Comparison of ENCODE assay signal across 8 cellular contexts in the genomic region with DNA sequence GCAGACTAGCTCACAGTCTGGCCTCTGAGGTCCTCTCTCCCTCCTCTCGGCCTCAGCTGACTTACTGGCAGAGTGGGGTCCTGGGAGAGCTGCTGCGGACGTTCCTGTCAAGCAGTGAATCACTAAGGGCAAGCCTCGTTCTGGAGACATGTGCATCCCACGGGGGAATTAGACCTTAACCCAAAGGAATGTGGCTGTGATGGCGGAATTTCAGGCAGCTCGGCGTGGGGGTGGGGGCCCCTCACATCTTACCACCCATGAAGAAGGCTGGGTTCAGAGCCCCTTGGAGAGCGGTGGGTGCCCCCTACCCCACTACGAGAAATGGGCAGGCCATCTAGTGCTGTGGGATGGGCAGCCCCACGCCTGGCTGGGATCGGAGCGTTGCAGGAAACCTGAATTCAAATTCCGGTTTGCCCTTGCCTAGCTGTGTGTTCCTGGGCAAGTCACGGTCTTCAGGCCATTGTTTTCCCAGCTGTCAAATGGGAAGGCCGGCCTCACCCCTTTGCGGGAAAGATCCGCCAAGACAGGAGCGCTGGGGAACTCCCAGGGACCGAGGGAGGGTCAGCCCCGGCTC. TPM values are rescaled to one million over a fixed set of nuclear protein-coding genes. Genes with fewer than 3 reads are reported as not detected.
DNase-seq lines count a peak whose midpoint lies in the region; ATAC-seq, FAIRE-seq and TF ChIP-seq lines count a peak whose summit lies in the region.

No MANE protein-coding gene starts in this region.

- CTCF ChIA-PET in HCT116 (lab: Charles Lee) = no interaction called here

- no peak overlapping the region for H2AFZ ChIP-seq in HCT116 (ENCODE audit: low read depth, low read length, poor library complexity, severe bottlenecking)

- FAIRE-seq in small intestine (lab: Jason Lieb, UNC) = no peak

- H3K4me3 Mint-ChIP-seq in activated naive CD8-positive, alpha-beta T cell treated with anti-CD3 and anti-CD28 coated beads, Interleukin-2, amount 10 ng/mL, durations not matched to agents 7 days and 5 days = peak overlapping the region; percentile 50

- ATAC-seq in HCT116 (peak; percentile 57), GM18519 (IDR thresholded peaks at IDR 0.05; ENCODE audit: low FRiP score, unreplicated experiment) (no peak), GM21515 (IDR thresholded peaks at IDR 0.05; ENCODE audit: unreplicated experiment) (no peak), GM18870 (IDR thresholded peaks at IDR 0.05; ENCODE audit: unreplicated experiment) (no peak)
- no peak for ATAC-seq in activated naive CD8-positive, alpha-beta T cell treated with anti-CD3 and anti-CD28 coated beads, Interleukin-2, amount 10 ng/mL, durations not matched to agents 7 days and 5 days (ENCODE audit: low read depth)

- H3K27me3 Mint-ChIP-seq in activated naive CD8-positive, alpha-beta T cell treated with anti-CD3 and anti-CD28 coated beads, Interleukin-2, amount 10 ng/mL, durations not matched to agents 7 days and 5 days = peaks cover 23% of the 10 kb centered on the region

- no peaks in the 10 kb centered on the region for H3K79me2 ChIP-seq in HCT116 (ENCODE audit: insufficient read depth, low read length)

- no peaks in the 10 kb centered on the region for H3K9me3 Mint-ChIP-seq in activated naive CD8-positive, alpha-beta T cell treated with anti-CD3 and anti-CD28 coated beads, Interleukin-2, amount 10 ng/mL, durations not matched to agents 7 days and 5 days

- 18 to 27% (median 18%) methylated on average over 21 of the region's 21 CpGs for WGBS in small intestine, 3 donors

- H3K9me3 ChIP-seq in HCT116 (ENCODE audit: control insufficient read depth in 1 of 2, insufficient read depth in 1 of 2, low read depth in 1 of 2, low read length in 2 of 2) (no peaks in the 10 kb centered on the region), iPS-15b (ENCODE audit: control insufficient read depth, insufficient read depth, low read length) (no peaks in the 10 kb centered on the region), small intestine (ENCODE audit: control insufficient read depth, low read depth) (no peaks in the 10 kb centered on the region)

- no peaks in the 10 kb centered on the region for H3K9me2 ChIP-seq in HCT116 (ENCODE audit: insufficient read depth)

- no peak overlapping the region for H3K27ac Mint-ChIP-seq in activated naive CD8-positive, alpha-beta T cell treated with anti-CD3 and anti-CD28 coated beads, Interleukin-2, amount 10 ng/mL, durations not matched to agents 7 days and 5 days

- H3K27me3 ChIP-seq in HCT116 (ENCODE audit: insufficient read depth, low read length) = peaks cover 6% of the 10 kb centered on the region; the same call in 1 of the 2 replicates
- H3K27me3 ChIP-seq in iPS-15b (ENCODE audit: control insufficient read depth, insufficient read depth, low read length) = peaks cover 32% of the 10 kb centered on the region
- no peaks in the 10 kb centered on the region for H3K27me3 ChIP-seq in small intestine (ENCODE audit: control insufficient read depth in 2 of 2, insufficient read depth in 2 of 2, low read length in 2 of 2)

- H3K9ac ChIP-seq in HCT116 (ENCODE audit: low read length) (no peak overlapping the region), iPS-15b (ENCODE audit: low read depth, low read length) (no peak overlapping the region)

- TF ChIP-seq RAD21 in HCT116 (IDR thresholded peaks at IDR 0.05; ENCODE audit: low read depth) = no peak

- H3K27ac ChIP-seq in HCT116 (ENCODE audit: low read depth, low read length) = no peak overlapping the region
- peak overlapping the region in 1 of 2 donors; percentile 77 for H3K27ac ChIP-seq in small intestine (ENCODE audit: low read depth in 1 of 2, low read length in 1 of 2)

- H3K4me1 Mint-ChIP-seq in activated naive CD8-positive, alpha-beta T cell treated with anti-CD3 and anti-CD28 coated beads, Interleukin-2, amount 10 ng/mL, durations not matched to agents 7 days and 5 days = peaks cover 30% of the 10 kb centered on the region

- no peaks in the 10 kb centered on the region for H4K20me1 ChIP-seq in HCT116 (ENCODE audit: insufficient read depth)

- H3K4me3 ChIP-seq in HCT116 (replicated peaks in 1 of 2; ENCODE audit: low read depth in 1 of 2, low read length in 2 of 2) (peak overlapping the region; percentile 30 to 53), iPS-15b (ENCODE audit: low read depth, low read length) (peak overlapping the region; percentile 46), small intestine (ENCODE audit: low read depth in 1 of 2, low read length in 2 of 2) (peak overlapping the region; percentile 38 to 64)

- no peak for TF ChIP-seq CTCF in HCT116 (IDR thresholded peaks at IDR 0.05 in 2 of 3, conservative IDR thresholded peaks at IDR 0.05 in 1 of 3; ENCODE audit: borderline replicate concordance in 1 of 3, insufficient read depth in 1 of 3, low read depth in 2 of 3, low read length in 2 of 3)

- POLR2A ChIA-PET in HCT116 (lab: Charles Lee) = no interaction called here
- POLR2A ChIA-PET in activated naive CD8-positive, alpha-beta T cell treated with anti-CD3 and anti-CD28 coated beads, Interleukin-2, amount 10 ng/mL, durations not matched to agents 7 days and 5 days (lab: Charles Lee) = no interaction called here

- RAD21 ChIA-PET in HCT116 (lab: Charles Lee; ENCODE audit: low non-redundant PET in 1 of 2, low total read pairs in 2 of 2, uncharacterized antibody in 2 of 2, unreplicated experiment in 2 of 2) = no interaction called here

- no peak for TF ChIP-seq POLR2A in HCT116 (IDR thresholded peaks at IDR 0.05; ENCODE audit: borderline replicate concordance, extremely low read depth, insufficient read depth, insufficient read length)

- H3K36me3 ChIP-seq in HCT116 (ENCODE audit: control insufficient read depth in 1 of 2, insufficient read depth in 2 of 2, low read length in 2 of 2) (no peaks in the 10 kb centered on the region), iPS-15b (ENCODE audit: control insufficient read depth, insufficient read depth, low read length) (no peaks in the 10 kb centered on the region), small intestine (ENCODE audit: control insufficient read depth in 2 of 2, insufficient read depth in 2 of 2, low read length in 2 of 2) (no peaks in the 10 kb centered on the region)

- no TSS peak for BruUV-seq in HCT116 (replicated peaks; lab: Mats Ljungman, UMichigan)

- H3K4me2 ChIP-seq in HCT116 (ENCODE audit: low read length) = peak overlapping the region; percentile 81

- H3K4me1 ChIP-seq in HCT116 (ENCODE audit: control insufficient read depth in 1 of 2, insufficient read depth in 2 of 2, low read length in 2 of 2) (peaks cover 0 to 11% of the 10 kb centered on the region in 2 experiments; a peak in 2 of 4 replicates), iPS-15b (ENCODE audit: control insufficient read depth, insufficient read depth, low read length) (no peaks in the 10 kb centered on the region), small intestine (ENCODE audit: control insufficient read depth in 2 of 2, insufficient read depth in 1 of 2, low read depth in 1 of 2, low read length in 1 of 2) (peaks cover 0 to 5% of the 10 kb centered on the region in 2 donors)

- no peaks in the 10 kb centered on the region for H3K36me3 Mint-ChIP-seq in activated naive CD8-positive, alpha-beta T cell treated with anti-CD3 and anti-CD28 coated beads, Interleukin-2, amount 10 ng/mL, durations not matched to agents 7 days and 5 days

- intact Hi-C loops in HCT116 (cut with micrococcal nuclease) = no loop called here

- DNase-seq in HCT116 (ENCODE audit: low read depth, low spot score) (no peak), small intestine (no peak), NCI-H187 treated with DMSO at 0.1 percent for 48 hours (lab: John Stamatoyannopoulos, UW) (no peak)
- DNase-seq in activated naive CD8-positive, alpha-beta T cell treated with anti-CD3 and anti-CD28 coated beads, Interleukin-2, amount 10 ng/mL, durations not matched to agents 7 days and 5 days = no peak

TF ChIP-seq in HCT116, 20 proteins besides CTCF, POLR2A, EP300 and RAD21 (continues in another document):
- TF ChIP-seq, protein P1, sequence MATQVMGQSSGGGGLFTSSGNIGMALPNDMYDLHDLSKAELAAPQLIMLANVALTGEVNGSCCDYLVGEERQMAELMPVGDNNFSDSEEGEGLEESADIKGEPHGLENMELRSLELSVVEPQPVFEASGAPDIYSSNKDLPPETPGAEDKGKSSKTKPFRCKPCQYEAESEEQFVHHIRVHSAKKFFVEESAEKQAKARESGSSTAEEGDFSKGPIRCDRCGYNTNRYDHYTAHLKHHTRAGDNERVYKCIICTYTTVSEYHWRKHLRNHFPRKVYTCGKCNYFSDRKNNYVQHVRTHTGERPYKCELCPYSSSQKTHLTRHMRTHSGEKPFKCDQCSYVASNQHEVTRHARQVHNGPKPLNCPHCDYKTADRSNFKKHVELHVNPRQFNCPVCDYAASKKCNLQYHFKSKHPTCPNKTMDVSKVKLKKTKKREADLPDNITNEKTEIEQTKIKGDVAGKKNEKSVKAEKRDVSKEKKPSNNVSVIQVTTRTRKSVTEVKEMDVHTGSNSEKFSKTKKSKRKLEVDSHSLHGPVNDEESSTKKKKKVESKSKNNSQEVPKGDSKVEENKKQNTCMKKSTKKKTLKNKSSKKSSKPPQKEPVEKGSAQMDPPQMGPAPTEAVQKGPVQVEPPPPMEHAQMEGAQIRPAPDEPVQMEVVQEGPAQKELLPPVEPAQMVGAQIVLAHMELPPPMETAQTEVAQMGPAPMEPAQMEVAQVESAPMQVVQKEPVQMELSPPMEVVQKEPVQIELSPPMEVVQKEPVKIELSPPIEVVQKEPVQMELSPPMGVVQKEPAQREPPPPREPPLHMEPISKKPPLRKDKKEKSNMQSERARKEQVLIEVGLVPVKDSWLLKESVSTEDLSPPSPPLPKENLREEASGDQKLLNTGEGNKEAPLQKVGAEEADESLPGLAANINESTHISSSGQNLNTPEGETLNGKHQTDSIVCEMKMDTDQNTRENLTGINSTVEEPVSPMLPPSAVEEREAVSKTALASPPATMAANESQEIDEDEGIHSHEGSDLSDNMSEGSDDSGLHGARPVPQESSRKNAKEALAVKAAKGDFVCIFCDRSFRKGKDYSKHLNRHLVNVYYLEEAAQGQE (IDR thresholded peaks at IDR 0.05; ENCODE audit: low read depth) = no peak

RNA-seq across cellular contexts. Expression of a gene that starts 0.6 kb away (rescaled TPM):
- total RNA-seq in HCT116 (2021; ENCODE audit: unreplicated experiment) = 0.54 TPM
- 0.12 TPM in 2 replicates for polyA plus RNA-seq in HCT116 (2012)
- under 1 TPM; 0.34 to 0.75 TPM for total RNA-seq in activated naive CD8-positive, alpha-beta T cell treated with anti-CD3 and anti-CD28 coated beads, Interleukin-2, amount 10 ng/mL, durations not matched to agents 7 days and 5 days
- 10 to 100 TPM in 1 of 3 donors, 1 to 10 TPM in 2; 2.2 to 44.7 (median 4.1) TPM for polyA plus RNA-seq in small intestine
